In genomic region chr19:11481777-11482383, GRCh38 we compare ENCODE assay signal across 9 cellular contexts. TPM values are rescaled to one million over a fixed set of nuclear protein-coding genes. Genes with fewer than 3 reads are reported as not detected.
DNase-seq lines count a peak whose midpoint lies in the region; ATAC-seq, FAIRE-seq and TF ChIP-seq lines count a peak whose summit lies in the region.
"Had no signal": no experiment of that assay in that cellular context is flagged by ENCODE, and none has a peak within 500 bp of the region (broad histone marks: within the 10 kb centered on the region; RNA-seq: fewer than 3 reads in every experiment).

No MANE protein-coding gene starts in this region.

- peak; percentile 60 for FAIRE-seq in H54 (lab: Jason Lieb, UNC)
- FAIRE-seq: islet of Langerhans had no signal

- peak overlapping the region; percentile 82 for H3K27ac Mint-ChIP-seq in activated naive CD8-positive, alpha-beta T cell treated with anti-CD3 and anti-CD28 coated beads for 36 hours

- no peaks in the 10 kb centered on the region for H3K9me2 ChIP-seq in DOHH2 (replicated peaks; ENCODE audit: control insufficient read depth, low read length)

- H3F3A ChIP-seq in DOHH2 (ENCODE audit: control insufficient read depth, insufficient read depth), result no peaks in the 10 kb centered on the region

- TF ChIP-seq POLR2A in H54 (IDR thresholded peaks at IDR 0.05; ENCODE audit: low read depth, low read length) (peak; percentile 33; the same call in 1 of the 2 replicates), NB4 (IDR thresholded peaks at IDR 0.05; ENCODE audit: extremely low read depth, insufficient read length) (peak; percentile 15), vagina (IDR thresholded peaks at IDR 0.05) (no peak)

- peak overlapping the region; percentile 68 for H3K4me2 ChIP-seq in DOHH2 (ENCODE audit: low read length)

- H3K9me3 ChIP-seq in DOHH2 (ENCODE audit: control insufficient read depth, insufficient read depth, low read length) (no peaks in the 10 kb centered on the region), SK-N-MC (ENCODE audit: low read depth, low read length) (no peaks in the 10 kb centered on the region), psoas muscle (no peaks in the 10 kb centered on the region), vagina (no peaks in the 10 kb centered on the region)

- peaks cover 42% of the 10 kb centered on the region for H3K27me3 Mint-ChIP-seq in activated naive CD8-positive, alpha-beta T cell treated with anti-CD3 and anti-CD28 coated beads for 36 hours

- no peaks in the 10 kb centered on the region for H4K20me1 ChIP-seq in DOHH2 (ENCODE audit: control insufficient read depth, insufficient read depth, low read depth, low read length)

- no peak overlapping the region for H3K27ac ChIP-seq in DOHH2 (ENCODE audit: low read depth, low read length)
- H3K27ac ChIP-seq in SK-N-MC, result no peak overlapping the region
- H3K27ac ChIP-seq in psoas muscle, result no peak overlapping the region
- no peak overlapping the region for H3K27ac ChIP-seq in vagina

- H3K36me3 ChIP-seq in DOHH2 (ENCODE audit: control insufficient read depth, low read length) (no peaks in the 10 kb centered on the region), SK-N-MC (ENCODE audit: insufficient read depth, low read length) (no peaks in the 10 kb centered on the region), psoas muscle (ENCODE audit: insufficient read depth in 1 of 2, low read depth in 1 of 2) (peaks cover 0 to 9% of the 10 kb centered on the region in 2 donors), vagina (peaks cover 0 to 7% of the 10 kb centered on the region in 2 donors)

- peaks cover 16% of the 10 kb centered on the region for H3K36me3 Mint-ChIP-seq in activated naive CD8-positive, alpha-beta T cell treated with anti-CD3 and anti-CD28 coated beads for 36 hours

- WGBS in psoas muscle, 3 donors, result 1 to 2% (median 2%) methylated on average over 38 to 45 of the region's 45 CpGs

- no peak for TF ChIP-seq CTCF in DOHH2 (IDR thresholded peaks at IDR 0.05; ENCODE audit: low read depth, low read length, poor library complexity, severe bottlenecking)
- TF ChIP-seq CTCF in NB4 (IDR thresholded peaks at IDR 0.05; ENCODE audit: low read depth, low read length), result no peak
- no peak for TF ChIP-seq CTCF in psoas muscle (IDR thresholded peaks at IDR 0.05)
- TF ChIP-seq CTCF in vagina (IDR thresholded peaks at IDR 0.05), result no peak

- ATAC-seq in psoas muscle, result peak; percentile 65 to 75 (median 72)

- peaks cover 3% of the 10 kb centered on the region for H3K27me3 ChIP-seq in DOHH2 (ENCODE audit: control insufficient read depth, low read length)
- peaks cover 0 to 62% (median 19%) of the 10 kb centered on the region in 3 donors for H3K27me3 ChIP-seq in psoas muscle (ENCODE audit: insufficient read depth in 3 of 3, low read length in 2 of 3)
- H3K27me3 ChIP-seq in vagina, result no peaks in the 10 kb centered on the region

- peak overlapping the region; percentile 61 for H3K9ac ChIP-seq in SK-N-MC (ENCODE audit: insufficient read length)

- H3K4me3 Mint-ChIP-seq in activated naive CD8-positive, alpha-beta T cell treated with anti-CD3 and anti-CD28 coated beads for 36 hours, result peak overlapping the region; percentile 74

- no peaks in the 10 kb centered on the region for H3K9me3 Mint-ChIP-seq in activated naive CD8-positive, alpha-beta T cell treated with anti-CD3 and anti-CD28 coated beads for 36 hours

- no peaks in the 10 kb centered on the region for H3K79me2 ChIP-seq in DOHH2 (ENCODE audit: control insufficient read depth, low read length)

- peaks cover 19% of the 10 kb centered on the region for H3K4me1 ChIP-seq in DOHH2 (ENCODE audit: control insufficient read depth, low read length)
- peaks cover 14% of the 10 kb centered on the region for H3K4me1 ChIP-seq in psoas muscle
- peaks cover 37% of the 10 kb centered on the region for H3K4me1 ChIP-seq in vagina

- H3K4me1 Mint-ChIP-seq in activated naive CD8-positive, alpha-beta T cell treated with anti-CD3 and anti-CD28 coated beads for 36 hours, result peaks cover 18% of the 10 kb centered on the region

- H3K4me3 ChIP-seq in DOHH2 (ENCODE audit: low read length) (peak overlapping the region; percentile 52), NB4 (ENCODE audit: low read depth, low read length) (no peak overlapping the region), SK-N-MC (peak overlapping the region; percentile 88), psoas muscle (peak overlapping the region; percentile 57), vagina (peak overlapping the region; percentile 23 to 28)

- intact Hi-C loops in cardiac septum (cut with DNase I), result loop anchor here (2.0 to 5.0 kb wide), 2 partner anchors 100 to 345 kb away; partner anchors contain the start of gene EPOR
- intact Hi-C loops in psoas muscle (cut with DNase I), result loop anchor here (5.0 kb wide), 2 partner anchors 100 to 190 kb away; partner anchors contain the start of gene EPOR (in 1 of the 2)
- intact Hi-C loops in vagina (cut with DNase I), result loop anchor here (10.0 kb wide), 1 partner anchor 187 kb away; the partner anchor contains the start of gene TSPAN16

- peak; percentile 98 for DNase-seq in H54 (ENCODE audit: insufficient read length, low spot score)
- DNase-seq in NB4 (ENCODE audit: low read depth), result peak; percentile 92
- DNase-seq in SK-N-MC (ENCODE audit: low read depth, low spot score), result peak; percentile 84
- DNase-seq in activated naive CD8-positive, alpha-beta T cell treated with anti-CD3 and anti-CD28 coated beads for 36 hours, result peak; percentile 91
- DNase-seq in cardiac septum (ENCODE audit: low spot score), result peak; percentile 81
- peak; percentile 76 to 83 for DNase-seq in psoas muscle
- DNase-seq in vagina (ENCODE audit: extremely low spot score in 2 of 2), result no peak

RNA-seq across cellular contexts. Expression of gene ELAVL3, which starts 1.0 kb away (rescaled TPM):
- not detected for total RNA-seq in activated naive CD8-positive, alpha-beta T cell treated with anti-CD3 and anti-CD28 coated beads for 36 hours
- 0.89 TPM for total RNA-seq in cardiac septum
- not detected for total RNA-seq in psoas muscle
- under 1 TPM in 1 of 3 donors, not detected in 2; 0.03 TPM for polyA plus RNA-seq in psoas muscle
- 1.2 TPM for total RNA-seq in vagina

RNA-seq across cellular contexts. Expression of gene ZNF653, which starts 23.8 kb away (rescaled TPM):
- 10 to 100 TPM; 12.9 to 13.1 TPM for total RNA-seq in activated naive CD8-positive, alpha-beta T cell treated with anti-CD3 and anti-CD28 coated beads for 36 hours
- total RNA-seq in cardiac septum (5.3 TPM), psoas muscle (10 to 100 TPM in 1 of 4 donors, 1 to 10 TPM in 3; 5.7 to 11.5 (median 7.3) TPM), vagina (12.5 TPM)
- 1 to 10 TPM; 4.0 to 6.5 (median 5.3) TPM for polyA plus RNA-seq in psoas muscle

RNA-seq across cellular contexts. Expression of gene PRKCSH, which starts 46.4 kb away (rescaled TPM):
- total RNA-seq in activated naive CD8-positive, alpha-beta T cell treated with anti-CD3 and anti-CD28 coated beads for 36 hours, result 100 to 1,000 TPM; 212 to 222 TPM
- total RNA-seq in cardiac septum, result 100 TPM
- total RNA-seq in psoas muscle, result 10 to 100 TPM; 60.9 to 98.4 (median 74.6) TPM
- polyA plus RNA-seq in psoas muscle, result 10 to 100 TPM; 48.5 to 59.7 (median 59.7) TPM
- 79.1 TPM for total RNA-seq in vagina

RNA-seq across cellular contexts. Expression of gene ODAD3, which starts 47.0 kb away (rescaled TPM):
- under 1 TPM; 0.27 to 0.32 TPM for total RNA-seq in activated naive CD8-positive, alpha-beta T cell treated with anti-CD3 and anti-CD28 coated beads for 36 hours
- total RNA-seq in cardiac septum (0.43 TPM), psoas muscle (under 1 TPM in 2 of 4 donors, not detected in 2; 0.13 to 0.17 TPM), vagina (not detected)
- under 1 TPM; 0.09 to 0.87 (median 0.20) TPM for polyA plus RNA-seq in psoas muscle

RNA-seq across cellular contexts. Expression of gene ECSIT, which starts 47.1 kb away (rescaled TPM):
- 10 to 100 TPM; 46.7 to 51.7 TPM for total RNA-seq in activated naive CD8-positive, alpha-beta T cell treated with anti-CD3 and anti-CD28 coated beads for 36 hours
- total RNA-seq in cardiac septum, result 92.9 TPM
- 100 to 1,000 TPM in 2 of 4 donors, 10 to 100 TPM in 2; 84.3 to 113 (median 101) TPM for total RNA-seq in psoas muscle
- polyA plus RNA-seq in psoas muscle, result 100 to 1,000 TPM; 136 to 196 (median 162) TPM
- 49.6 TPM for total RNA-seq in vagina

Comparison
In these comparisons a context has a peak if more than half of its experiments do, and no peak if none do; other contexts are left out.
1. DNase-seq: peak in H54 (single experiment), NB4 (single experiment), SK-N-MC (single experiment), activated naive CD8-positive, alpha-beta T cell treated with anti-CD3 and anti-CD28 coated beads for 36 hours (single experiment), cardiac septum (single experiment) and psoas muscle (2 of 2); none in vagina (0 of 2).
2. POLR2A ChIP-seq: peak in H54 (single experiment) and NB4 (single experiment); none in vagina (0 of 2).